In genomic region chr11:130916238-130916855, GRCh38 we compare ENCODE assay signal across 8 cellular contexts. TPM values are rescaled to one million over a fixed set of nuclear protein-coding genes. Genes with fewer than 3 reads are reported as not detected.
DNase-seq lines count a peak whose midpoint lies in the region; ATAC-seq and TF ChIP-seq lines count a peak whose summit lies in the region.

Gene SNX19 (minus strand): TSS chr11:130916479. CDS start chr11:130915939, 540 bp downstream.

- peak within 1 kb of the TSS; percentile 97 for H3K4me3 ChIP-seq in adipocyte (ENCODE audit: low read length)
- peak within 1 kb of the TSS; percentile 62 to 85 (median 69) for H3K4me3 ChIP-seq in transverse colon

- H3K27me3 ChIP-seq in adipocyte (replicated peaks; ENCODE audit: control insufficient read depth, insufficient read depth, low read length): no peaks in the 10 kb centered on the region
- H3K27me3 ChIP-seq in transverse colon: no peaks in the 10 kb centered on the region

- 0 to 1% methylated on average over 9 to 62 of the region's 72 CpGs for WGBS in transverse colon (ENCODE audit: low coverage in 1 of 2), 2 donors

- ATAC-seq in HG02623 (IDR thresholded peaks at IDR 0.05; ENCODE audit: unreplicated experiment): peak; percentile 99

- TF ChIP-seq CTCF in GM12874 (IDR thresholded peaks at IDR 0.05; ENCODE audit: insufficient read depth, low read depth, low read length) (peak; percentile 99), transverse colon (IDR thresholded peaks at IDR 0.05) (peak; percentile 72 to 96 (median 92))

- H3K36me3 ChIP-seq in adipocyte (ENCODE audit: control insufficient read depth, insufficient read depth, low read length, severe bottlenecking) (peaks cover 36% of the 10 kb centered on the region), transverse colon (peaks cover 0 to 4% (median 0%) of the 10 kb centered on the region in 4 donors)

- no peak for TF ChIP-seq EP300 in transverse colon (IDR thresholded peaks at IDR 0.05; ENCODE audit: low read depth)

- in situ Hi-C loops in transverse colon (cut with MboI; ENCODE audit: low pct_ligation_motif_present in 1 of 4, low pct_unique_long_range_greater_than_20kb in 1 of 4, low sequenced_read_pairs in 3 of 4): loop anchor here in 1 of 4 donors (25.0 kb wide), 1 partner anchor 929 kb away; no protein-coding TSS in a partner anchor

- H3K27ac ChIP-seq in transverse colon: peak within 1 kb of the TSS; percentile 83 to 93 (median 90)

- intact Hi-C loops in cardiac septum (cut with DNase I): no loop called here
- intact Hi-C loops in transverse colon (cut with DNase I; ENCODE audit: low total_unique reads): no loop called here

- peak within 1 kb of the TSS; percentile 97 for H3K9ac ChIP-seq in adipocyte (ENCODE audit: low read length)

- DNase-seq in NCI-H1092 treated with DMSO at 0.1 percent for 48 hours (lab: John Stamatoyannopoulos, UW): peak; percentile 91
- DNase-seq in T follicular helper cell (ENCODE audit: low read depth): peak; percentile 85
- peak; percentile 97 for DNase-seq in adipocyte (ENCODE audit: low read depth)
- DNase-seq in cardiac septum (ENCODE audit: low spot score): peak; percentile 97
- peak; percentile 86 for DNase-seq in pons (ENCODE audit: low spot score)
- peak; percentile 95 for DNase-seq in transverse colon

- H3K4me1 ChIP-seq in adipocyte (ENCODE audit: control insufficient read depth, insufficient read depth, low read length): peaks cover 33% of the 10 kb centered on the region
- peaks cover 4 to 28% (median 13%) of the 10 kb centered on the region in 4 donors for H3K4me1 ChIP-seq in transverse colon

- peak; percentile 95 for TF ChIP-seq POLR2A in transverse colon (IDR thresholded peaks at IDR 0.05)

- H3K9me3 ChIP-seq in adipocyte (ENCODE audit: control insufficient read depth, low read length): no peaks in the 10 kb centered on the region
- H3K9me3 ChIP-seq in transverse colon: no peaks in the 10 kb centered on the region

RNA-seq across cellular contexts. Expression of gene SNX19, which starts in this region (rescaled TPM):
- total RNA-seq in cardiac septum: 45.9 TPM
- total RNA-seq in transverse colon: 100 to 1,000 TPM in 3 of 4 donors, 10 to 100 TPM in 1; 89.8 to 193 (median 137) TPM

Comparison
In these comparisons a context has a peak if more than half of its experiments do, and no peak if none do; other contexts are left out.
1. Peak in every context shown above with its lines: DNase-seq, ATAC-seq, H3K4me3 ChIP-seq and H3K27ac ChIP-seq.